ENCODE assay signal across 8 cellular contexts in genomic region chr1:180633092-180634045, GRCh38. TPM values are rescaled to one million over a fixed set of nuclear protein-coding genes. Genes with fewer than 3 reads are reported as not detected.
A peak's percentile ranks its signal among the peaks of the same experiment; 100 is the strongest.
DNase-seq lines count a peak whose midpoint lies in the region; ATAC-seq and TF ChIP-seq lines count a peak whose summit lies in the region.

No MANE protein-coding gene starts in this region.

- no peaks in the 10 kb centered on the region for H3K9me3 Mint-ChIP-seq in activated CD4-positive, alpha-beta T cell treated with anti-CD3 and anti-CD28 coated beads for 36 hours (ENCODE audit: low read depth)
- no peaks in the 10 kb centered on the region for H3K9me3 Mint-ChIP-seq in activated CD4-positive, alpha-beta memory T cell treated with anti-CD3 and anti-CD28 coated beads, Interleukin-2, amount 10 ng/mL, durations not matched to agents 7 days and 5 days

- peaks cover 51% of the 10 kb centered on the region for H3K79me2 ChIP-seq in DND-41 (ENCODE audit: insufficient read depth, low read length)

- H3K27me3 ChIP-seq in DND-41 (ENCODE audit: insufficient read depth, low read length, poor library complexity) (no peaks in the 10 kb centered on the region), ovary (no peaks in the 10 kb centered on the region)

- intact Hi-C loops in ovary (cut with DNase I), result loop anchor here in 1 of 4 donors (10.0 kb wide), 2 partner anchors 221 to 531 kb away; no protein-coding TSS in a partner anchor
- intact Hi-C loops in activated CD4-positive, alpha-beta T cell treated with anti-CD3 and anti-CD28 coated beads for 36 hours (cut with DNase I, micrococcal nuclease), result loop anchor here (5.0 to 10.0 kb wide), 10 partner anchors 101 to 1394 kb away; partner anchors contain the start of genes IER5 (in 2 of the 2), ACBD6 (in 1 of the 2), CEP350 (in 1 of the 2) and STX6 (in 1 of the 2)

- H3K4me1 ChIP-seq in DND-41 (ENCODE audit: insufficient read depth, low read length) (peaks cover 36% of the 10 kb centered on the region), ovary (ENCODE audit: insufficient read depth) (peaks cover 3% of the 10 kb centered on the region)

- no peak for ATAC-seq in DND-41 (ENCODE audit: insufficient read depth, low read depth)
- no peak for ATAC-seq in activated CD4-positive, alpha-beta T cell treated with anti-CD3 and anti-CD28 coated beads for 36 hours

- POLR2A ChIA-PET in activated CD4-positive, alpha-beta T cell treated with anti-CD3 and anti-CD28 coated beads for 36 hours (lab: Charles Lee), result no interaction called here
- POLR2A ChIA-PET in activated CD4-positive, alpha-beta memory T cell treated with anti-CD3 and anti-CD28 coated beads, Interleukin-2, amount 10 ng/mL, durations not matched to agents 7 days and 5 days (lab: Charles Lee), result interaction anchor here (1.7 kb wide), 1 partner anchor 508 kb away, joined by 8 read pairs; no protein-coding TSS in a partner anchor

- no peak overlapping the region for H3K27ac Mint-ChIP-seq in activated CD4-positive, alpha-beta T cell treated with anti-CD3 and anti-CD28 coated beads for 36 hours
- H3K27ac Mint-ChIP-seq in activated CD4-positive, alpha-beta memory T cell treated with anti-CD3 and anti-CD28 coated beads, Interleukin-2, amount 10 ng/mL, durations not matched to agents 7 days and 5 days, result no peak overlapping the region

- peak overlapping the region; percentile 98 for H3K4me2 ChIP-seq in DND-41 (ENCODE audit: insufficient read depth, low read length)

- CTCF ChIA-PET in activated CD4-positive, alpha-beta T cell treated with anti-CD3 and anti-CD28 coated beads for 36 hours (lab: Charles Lee), result interaction anchor here (0.6 to 1.5 kb wide), 3 partner anchors 8 to 382 kb away, joined by 3 to 4 read pairs (median 3); no protein-coding TSS in a partner anchor
- CTCF ChIA-PET in activated CD4-positive, alpha-beta memory T cell treated with anti-CD3 and anti-CD28 coated beads, Interleukin-2, amount 10 ng/mL, durations not matched to agents 7 days and 5 days (lab: Charles Lee), result interaction anchor here (2.2 kb wide), 1 partner anchor 229 kb away, joined by 5 read pairs; no protein-coding TSS in a partner anchor

- no peak overlapping the region for H3K27ac ChIP-seq in DND-41 (ENCODE audit: low read length)
- H3K27ac ChIP-seq in ovary, result no peak overlapping the region

- TF ChIP-seq POLR2A in ovary (IDR thresholded peaks at IDR 0.05), result no peak

- no peak overlapping the region for H3K4me3 Mint-ChIP-seq in activated CD4-positive, alpha-beta T cell treated with anti-CD3 and anti-CD28 coated beads for 36 hours
- no peak overlapping the region for H3K4me3 Mint-ChIP-seq in activated CD4-positive, alpha-beta memory T cell treated with anti-CD3 and anti-CD28 coated beads, Interleukin-2, amount 10 ng/mL, durations not matched to agents 7 days and 5 days

- DNase-seq in DND-41, result no peak
- no peak for DNase-seq in LNCaP clone FGC (ENCODE audit: low read depth)
- peak; percentile 61 for DNase-seq in choroid plexus epithelial cell (ENCODE audit: low read depth)
- DNase-seq in ovary, result no peak
- no peak for DNase-seq in activated CD4-positive, alpha-beta T cell treated with anti-CD3 and anti-CD28 coated beads for 36 hours
- DNase-seq in MV-4-11 (lab: John Stamatoyannopoulos, UW), result no peak
- no peak for DNase-seq in stimulated activated CD4-positive, alpha-beta T cell treated with anti-CD3 and anti-CD28 coated beads, Interleukin-15, amount 100 ng/mL, for 24 hours
- DNase-seq in activated CD4-positive, alpha-beta memory T cell treated with anti-CD3 and anti-CD28 coated beads, Interleukin-2, amount 10 ng/mL, durations not matched to agents 7 days and 5 days, result no peak

- H3K9me3 ChIP-seq in DND-41 (ENCODE audit: insufficient read depth, low read length, severe bottlenecking) (no peaks in the 10 kb centered on the region), ovary (no peaks in the 10 kb centered on the region)

- H3K36me3 ChIP-seq in DND-41 (ENCODE audit: insufficient read depth, low read length), result no peaks in the 10 kb centered on the region
- no peaks in the 10 kb centered on the region for H3K36me3 ChIP-seq in ovary

- H3K4me3 ChIP-seq in DND-41 (ENCODE audit: low read depth in 1 of 2, low read length in 2 of 2) (peak overlapping the region; percentile 87 to 96; a peak in 3 of 4 replicates), LNCaP clone FGC (ENCODE audit: low read depth, low read length) (peak overlapping the region; percentile 85; the same call in 1 of the 2 replicates), choroid plexus epithelial cell (ENCODE audit: low read depth, low read length) (peak overlapping the region; percentile 95), ovary (peak overlapping the region; percentile 50)

- TF ChIP-seq CTCF in DND-41 (IDR thresholded peaks at IDR 0.05; ENCODE audit: borderline replicate concordance, extremely low read depth, low read length, poor library complexity, severe bottlenecking), result no peak
- no peak for TF ChIP-seq CTCF in LNCaP clone FGC (IDR thresholded peaks at IDR 0.05; ENCODE audit: control insufficient read depth, extremely low read depth, insufficient read depth)
- TF ChIP-seq CTCF in choroid plexus epithelial cell (conservative IDR thresholded peaks at IDR 0.05; ENCODE audit: low read depth, low read length), result no peak
- TF ChIP-seq CTCF in ovary (IDR thresholded peaks at IDR 0.05), result no peak

- 19 to 41% (median 29%) methylated on average over 3 of the region's 3 CpGs for WGBS in ovary, 3 donors

- H4K20me1 ChIP-seq in DND-41 (ENCODE audit: insufficient read depth, low read length), result peaks cover 11% of the 10 kb centered on the region; the same call in 1 of the 2 replicates

- no peaks in the 10 kb centered on the region for H3K36me3 Mint-ChIP-seq in activated CD4-positive, alpha-beta T cell treated with anti-CD3 and anti-CD28 coated beads for 36 hours (ENCODE audit: low read depth)
- no peaks in the 10 kb centered on the region for H3K36me3 Mint-ChIP-seq in activated CD4-positive, alpha-beta memory T cell treated with anti-CD3 and anti-CD28 coated beads, Interleukin-2, amount 10 ng/mL, durations not matched to agents 7 days and 5 days (ENCODE audit: low read depth)

- H3K4me1 Mint-ChIP-seq in activated CD4-positive, alpha-beta T cell treated with anti-CD3 and anti-CD28 coated beads for 36 hours, result peaks cover 9% of the 10 kb centered on the region
- H3K4me1 Mint-ChIP-seq in activated CD4-positive, alpha-beta memory T cell treated with anti-CD3 and anti-CD28 coated beads, Interleukin-2, amount 10 ng/mL, durations not matched to agents 7 days and 5 days, result peaks cover 6% of the 10 kb centered on the region

- no peak for TF ChIP-seq EP300 in ovary (IDR thresholded peaks at IDR 0.05)

- H3K27me3 Mint-ChIP-seq in activated CD4-positive, alpha-beta T cell treated with anti-CD3 and anti-CD28 coated beads for 36 hours, result no peaks in the 10 kb centered on the region
- no peaks in the 10 kb centered on the region for H3K27me3 Mint-ChIP-seq in activated CD4-positive, alpha-beta memory T cell treated with anti-CD3 and anti-CD28 coated beads, Interleukin-2, amount 10 ng/mL, durations not matched to agents 7 days and 5 days

- H3K9ac ChIP-seq in DND-41 (ENCODE audit: low read depth, low read length), result peak overlapping the region; percentile 74

- no peak overlapping the region for H2AFZ ChIP-seq in DND-41 (ENCODE audit: low read depth, low read length)

RNA-seq across cellular contexts. Expression of gene XPR1, which starts 1.5 kb away (rescaled TPM):
- 10 to 100 TPM; 15.0 to 34.1 (median 18.1) TPM for total RNA-seq in ovary
- polyA plus RNA-seq in ovary, result 10 to 100 TPM in 1 of 2 donors, 1 to 10 TPM in 1; 5.7 to 17.3 TPM
- 10 to 100 TPM; 18.4 to 25.2 TPM for total RNA-seq in activated CD4-positive, alpha-beta T cell treated with anti-CD3 and anti-CD28 coated beads for 36 hours
- total RNA-seq in activated CD4-positive, alpha-beta memory T cell treated with anti-CD3 and anti-CD28 coated beads, Interleukin-2, amount 10 ng/mL, durations not matched to agents 7 days and 5 days, result 10 to 100 TPM; 19.9 to 20.5 TPM
